26 cellular contexts compared by ENCODE assay signal in genomic region chr4:58139269-58139668, GRCh38.
"Had no signal": no experiment of that assay in that cellular context is flagged by ENCODE, and none has a peak within 500 bp of the region (broad histone marks: within the 10 kb centered on the region; RNA-seq: fewer than 3 reads in every experiment).

No MANE protein-coding gene starts in this region.

- H3K27me3 Mint-ChIP-seq: activated CD4-positive, alpha-beta memory T cell treated with anti-CD3 and anti-CD28 coated beads, Interleukin-2, amount 10 ng/mL, durations not matched to agents 7 days and 5 days; activated CD4-positive, alpha-beta T cell treated with anti-CD3 and anti-CD28 coated beads for 36 hours; activated CD4-positive, alpha-beta T cell treated with anti-CD3 and anti-CD28 coated beads, Interleukin-2, amount 10 ng/mL, durations not matched to agents 24 days and 14 days; activated naive CD4-positive, alpha-beta T cell treated with anti-CD3 and anti-CD28 coated beads, Interleukin-2, amount 10 ng/mL, durations not matched to agents 7 days and 5 days; activated naive CD8-positive, alpha-beta T cell treated with anti-CD3 and anti-CD28 coated beads, Interleukin-2, amount 10 ng/mL, durations not matched to agents 7 days and 5 days; activated T-cell treated with anti-CD3 and anti-CD28 coated beads, Interleukin-2, amount 50 U/mL, for 24 hours; central memory CD8-positive, alpha-beta T cell; dendritic cell treated with granulocyte-macrophage colony-stimulating factor and Interleukin-4, amounts not matched to agents 40 ng/mL and 50 ng/mL, for 4 days; T-helper 17 cell had no signal

- H3K4me1 Mint-ChIP-seq: activated CD4-positive, alpha-beta memory T cell treated with anti-CD3 and anti-CD28 coated beads, Interleukin-2, amount 10 ng/mL, durations not matched to agents 7 days and 5 days; activated CD4-positive, alpha-beta T cell treated with anti-CD3 and anti-CD28 coated beads for 36 hours; activated CD4-positive, alpha-beta T cell treated with anti-CD3 and anti-CD28 coated beads, Interleukin-2, amount 10 ng/mL, durations not matched to agents 24 days and 14 days; activated naive CD4-positive, alpha-beta T cell treated with anti-CD3 and anti-CD28 coated beads, Interleukin-2, amount 10 ng/mL, durations not matched to agents 7 days and 5 days; activated naive CD8-positive, alpha-beta T cell treated with anti-CD3 and anti-CD28 coated beads, Interleukin-2, amount 10 ng/mL, durations not matched to agents 7 days and 5 days; central memory CD8-positive, alpha-beta T cell; endodermal cell; T-helper 17 cell had no signal

- DNase-seq: activated CD4-positive, alpha-beta memory T cell treated with anti-CD3 and anti-CD28 coated beads, Interleukin-2, amount 10 ng/mL, durations not matched to agents 7 days and 5 days; activated CD4-positive, alpha-beta T cell treated with anti-CD3 and anti-CD28 coated beads for 36 hours; activated CD4-positive, alpha-beta T cell treated with anti-CD3 and anti-CD28 coated beads, Interleukin-2, amount 10 ng/mL, durations not matched to agents 24 days and 14 days; activated CD4-positive, CD25-positive, alpha-beta regulatory T cell; activated CD4-positive, CD25-positive, alpha-beta regulatory T cell treated with anti-CD3 and anti-CD28 coated beads, Interleukin-2, amount 50 U/mL, for 72 hours; activated CD8-positive, alpha-beta memory T cell treated with anti-CD3 and anti-CD28 coated beads, Interleukin-2, amount 50 U/mL, for 48 hours; activated gamma-delta T cell; activated naive CD4-positive, alpha-beta T cell; activated naive CD4-positive, alpha-beta T cell treated with anti-CD3 and anti-CD28 coated beads, Interleukin-2, amount 10 ng/mL, durations not matched to agents 7 days and 5 days; activated naive CD8-positive, alpha-beta T cell treated with anti-CD3 and anti-CD28 coated beads, Interleukin-2, amount 10 ng/mL, durations not matched to agents 7 days and 5 days; activated T-cell treated with anti-CD3 and anti-CD28 coated beads for 4 hours; activated T-cell treated with anti-CD3 and anti-CD28 coated beads, Interleukin-2, amount 50 U/mL, for 24 hours; activated T-cell treated with anti-CD3 and anti-CD28 coated beads, Interleukin-2, amount 50 U/mL, for 72 hours; brain microvascular endothelial cell; dorsolateral prefrontal cortex; effector memory CD4-positive, alpha-beta T cell; endodermal cell; foreskin fibroblast; heart right ventricle; T-helper 1 cell; T-helper 17 cell; T1000 had no signal

- H3K27ac Mint-ChIP-seq: activated CD4-positive, alpha-beta memory T cell treated with anti-CD3 and anti-CD28 coated beads, Interleukin-2, amount 10 ng/mL, durations not matched to agents 7 days and 5 days; activated CD4-positive, alpha-beta T cell treated with anti-CD3 and anti-CD28 coated beads for 36 hours; activated CD4-positive, alpha-beta T cell treated with anti-CD3 and anti-CD28 coated beads, Interleukin-2, amount 10 ng/mL, durations not matched to agents 24 days and 14 days; activated naive CD4-positive, alpha-beta T cell treated with anti-CD3 and anti-CD28 coated beads, Interleukin-2, amount 10 ng/mL, durations not matched to agents 7 days and 5 days; activated naive CD4-positive, alpha-beta T cell treated with anti-CD3 and anti-CD28 coated beads, Interleukin-2, amount 50 U/mL, for 72 hours; activated naive CD8-positive, alpha-beta T cell treated with anti-CD3 and anti-CD28 coated beads, Interleukin-2, amount 10 ng/mL, durations not matched to agents 7 days and 5 days; activated T-cell treated with anti-CD3 and anti-CD28 coated beads, Interleukin-2, amount 50 U/mL, for 24 hours; activated T-cell treated with anti-CD3 and anti-CD28 coated beads, Interleukin-2, amount 50 U/mL, for 72 hours; dendritic cell treated with granulocyte-macrophage colony-stimulating factor and Interleukin-4, amounts not matched to agents 40 ng/mL and 50 ng/mL, for 4 days; endodermal cell; T-helper 17 cell; T-helper 2 cell treated with Interferon-gamma antibody and Interleukin-4, amounts not matched to agents 5 μg/mL and 100 μg/mL, for 36 hours had no signal

- H3K36me3 Mint-ChIP-seq: activated naive CD4-positive, alpha-beta T cell treated with anti-CD3 and anti-CD28 coated beads, Interleukin-2, amount 10 ng/mL, durations not matched to agents 7 days and 5 days; activated naive CD4-positive, alpha-beta T cell treated with anti-CD3 and anti-CD28 coated beads, Interleukin-2, amount 50 U/mL, for 72 hours; activated naive CD8-positive, alpha-beta T cell treated with anti-CD3 and anti-CD28 coated beads, Interleukin-2, amount 10 ng/mL, durations not matched to agents 7 days and 5 days had no signal

- H3K4me3 Mint-ChIP-seq: activated CD4-positive, alpha-beta memory T cell treated with anti-CD3 and anti-CD28 coated beads, Interleukin-2, amount 10 ng/mL, durations not matched to agents 7 days and 5 days; activated CD4-positive, alpha-beta T cell treated with anti-CD3 and anti-CD28 coated beads for 36 hours; activated CD4-positive, alpha-beta T cell treated with anti-CD3 and anti-CD28 coated beads, Interleukin-2, amount 10 ng/mL, durations not matched to agents 24 days and 14 days; activated naive CD4-positive, alpha-beta T cell treated with anti-CD3 and anti-CD28 coated beads, Interleukin-2, amount 10 ng/mL, durations not matched to agents 7 days and 5 days; activated naive CD8-positive, alpha-beta T cell treated with anti-CD3 and anti-CD28 coated beads, Interleukin-2, amount 10 ng/mL, durations not matched to agents 7 days and 5 days; activated T-cell treated with anti-CD3 and anti-CD28 coated beads, Interleukin-2, amount 50 U/mL, for 24 hours; activated T-cell treated with anti-CD3 and anti-CD28 coated beads, Interleukin-2, amount 50 U/mL, for 72 hours; central memory CD8-positive, alpha-beta T cell; dendritic cell treated with granulocyte-macrophage colony-stimulating factor and Interleukin-4, amounts not matched to agents 40 ng/mL and 50 ng/mL, for 4 days; endodermal cell; T-helper 17 cell; T-helper 2 cell treated with Interferon-gamma antibody and Interleukin-4, amounts not matched to agents 5 μg/mL and 100 μg/mL, for 36 hours had no signal

- H3K9me3 Mint-ChIP-seq: activated CD4-positive, alpha-beta T cell treated with anti-CD3 and anti-CD28 coated beads, Interleukin-2, amount 10 ng/mL, durations not matched to agents 24 days and 14 days; activated naive CD4-positive, alpha-beta T cell treated with anti-CD3 and anti-CD28 coated beads, Interleukin-2, amount 10 ng/mL, durations not matched to agents 7 days and 5 days; dendritic cell treated with granulocyte-macrophage colony-stimulating factor and Interleukin-4, amounts not matched to agents 40 ng/mL and 50 ng/mL, for 4 days; endodermal cell had no signal
